18 cellular contexts compared by ENCODE assay signal in the genomic region with DNA sequence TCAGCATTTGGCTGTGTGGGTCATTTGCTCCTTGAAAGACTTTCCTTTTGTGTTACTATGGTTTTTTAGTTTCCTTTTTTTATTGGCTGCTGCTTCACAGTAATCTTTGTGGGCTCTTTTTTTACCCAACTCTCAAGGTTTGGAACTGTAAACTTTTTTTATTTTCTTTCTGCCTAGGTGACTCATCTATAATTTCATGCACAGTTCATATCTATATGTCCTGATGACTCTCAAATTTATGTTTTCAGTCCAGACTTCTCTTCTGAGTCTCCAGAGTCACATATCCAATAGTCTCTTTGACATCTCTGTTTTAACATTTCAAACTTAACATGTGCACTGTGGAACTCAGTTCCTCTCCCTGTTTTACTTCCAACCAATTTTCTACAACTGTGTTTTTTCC.
DNase-seq lines count a peak whose midpoint lies in the region; ATAC-seq and TF ChIP-seq lines count a peak whose summit lies in the region.
"Had no signal": no experiment of that assay in that cellular context is flagged by ENCODE, and none has a peak within 500 bp of the region (broad histone marks: within the 10 kb centered on the region; RNA-seq: fewer than 3 reads in every experiment).

No MANE protein-coding gene starts in this region.

- intact Hi-C loops in mucosa of descending colon (cut with DNase I, micrococcal nuclease): no loop called here

- H3K4me3 ChIP-seq in fibroblast of pulmonary artery (replicated peaks; ENCODE audit: low read depth, low read length): no peak overlapping the region
- H3K4me3 ChIP-seq in mucosa of descending colon: no peak overlapping the region
- H3K4me3 ChIP-seq: GM23248 had no signal

- no peaks in the 10 kb centered on the region for H3K36me3 ChIP-seq in mucosa of descending colon (ENCODE audit: low read depth)

- no peaks in the 10 kb centered on the region for H3K9me3 Mint-ChIP-seq in stimulated activated naive CD8-positive, alpha-beta T cell treated with anti-CD3 and anti-CD28 coated beads, Interleukin-15, amount 100 ng/mL, for 72 hours
- no peaks in the 10 kb centered on the region for H3K9me3 Mint-ChIP-seq in activated T-helper 17 cell treated with anti-CD3 and anti-CD28 coated beads, Interleukin-2, amount 50 U/mL, for 72 hours
- H3K9me3 Mint-ChIP-seq: CD8-positive, alpha-beta T cell had no signal

- no peaks in the 10 kb centered on the region for H3K27me3 Mint-ChIP-seq in stimulated activated naive CD8-positive, alpha-beta T cell treated with anti-CD3 and anti-CD28 coated beads, Interleukin-15, amount 100 ng/mL, for 72 hours
- no peaks in the 10 kb centered on the region for H3K27me3 Mint-ChIP-seq in activated T-helper 17 cell treated with anti-CD3 and anti-CD28 coated beads, Interleukin-2, amount 50 U/mL, for 72 hours

- TF ChIP-seq CTCF in fibroblast of pulmonary artery (IDR thresholded peaks at IDR 0.05; ENCODE audit: low read length, missing control alignments): no peak
- TF ChIP-seq CTCF in mucosa of descending colon (IDR thresholded peaks at IDR 0.05): no peak

- peaks cover 93% of the 10 kb centered on the region for H3K36me3 Mint-ChIP-seq in activated T-helper 17 cell treated with anti-CD3 and anti-CD28 coated beads, Interleukin-2, amount 50 U/mL, for 72 hours (ENCODE audit: low read depth)

- no peaks in the 10 kb centered on the region for H3K4me1 ChIP-seq in mucosa of descending colon (ENCODE audit: low read depth)

- no peaks in the 10 kb centered on the region for H3K9me3 ChIP-seq in mucosa of descending colon

- ATAC-seq in stimulated activated naive CD8-positive, alpha-beta T cell treated with anti-CD3 and anti-CD28 coated beads, Interleukin-15, Interleukin-2, amounts not matched to agents 100 U/mL and 50 U/mL, for 24 hours: peak; percentile 9
- ATAC-seq in stimulated activated naive CD8-positive, alpha-beta T cell treated with anti-CD3 and anti-CD28 coated beads, Interleukin-15, amount 100 ng/mL, for 72 hours: no peak
- ATAC-seq in activated T-helper 17 cell treated with anti-CD3 and anti-CD28 coated beads, Interleukin-2, amount 50 U/mL, for 72 hours (replicated peaks): no peak
- ATAC-seq in mucosa of descending colon: no peak
- ATAC-seq: CD8-positive, alpha-beta T cell had no signal

- H3K27ac Mint-ChIP-seq in stimulated activated naive CD8-positive, alpha-beta T cell treated with anti-CD3 and anti-CD28 coated beads, Interleukin-15, amount 100 ng/mL, for 72 hours: peak overlapping the region in 1 of 2 donors; percentile 0
- peak overlapping the region; percentile 0 for H3K27ac Mint-ChIP-seq in activated T-helper 17 cell treated with anti-CD3 and anti-CD28 coated beads, Interleukin-2, amount 50 U/mL, for 72 hours
- H3K27ac Mint-ChIP-seq: CD8-positive, alpha-beta T cell had no signal

- H3K4me1 Mint-ChIP-seq in stimulated activated naive CD8-positive, alpha-beta T cell treated with anti-CD3 and anti-CD28 coated beads, Interleukin-15, amount 100 ng/mL, for 72 hours: peaks cover 12% of the 10 kb centered on the region
- peaks cover 4% of the 10 kb centered on the region for H3K4me1 Mint-ChIP-seq in activated T-helper 17 cell treated with anti-CD3 and anti-CD28 coated beads, Interleukin-2, amount 50 U/mL, for 72 hours

- no peak overlapping the region for H3K4me3 Mint-ChIP-seq in stimulated activated naive CD8-positive, alpha-beta T cell treated with anti-CD3 and anti-CD28 coated beads, Interleukin-15, amount 100 ng/mL, for 72 hours
- no peak overlapping the region for H3K4me3 Mint-ChIP-seq in activated T-helper 17 cell treated with anti-CD3 and anti-CD28 coated beads, Interleukin-2, amount 50 U/mL, for 72 hours
- H3K4me3 Mint-ChIP-seq: CD8-positive, alpha-beta T cell had no signal

- no peak for DNase-seq in stimulated activated naive CD8-positive, alpha-beta T cell treated with anti-CD3 and anti-CD28 coated beads, Interleukin-15, Interleukin-2, amounts not matched to agents 100 U/mL and 50 U/mL, for 24 hours
- DNase-seq in stimulated activated naive CD8-positive, alpha-beta T cell treated with anti-CD3 and anti-CD28 coated beads, Interleukin-15, amount 100 ng/mL, for 72 hours: no peak
- DNase-seq in fibroblast of pulmonary artery (ENCODE audit: low read depth) (peak; percentile 12), T1000 (lab: John Stamatoyannopoulos, UW) (no peak), SHP77 treated with DMSO at 0.1 percent for 48 hours (lab: John Stamatoyannopoulos, UW) (no peak), mucosa of descending colon (no peak)
- DNase-seq: CD8-positive, alpha-beta T cell; DND-41; GDM1; GM23248; KG1; NCI-H1092; NCI-H1694; NCI-H345; NCI-H69; NK-92 treated with Interleukin-12 subunit alpha and Interleukin-12 subunit beta, amount 100 ng/mL, for 24 hours; OCI-M1 had no signal
